Comparison of ENCODE assay signal across 25 cellular contexts in genomic region chr12:126700115-126700514, GRCh38.
DNase-seq lines count a peak whose midpoint lies in the region; ATAC-seq and FAIRE-seq lines count a peak whose summit lies in the region.
"Had no signal": no experiment of that assay in that cellular context is flagged by ENCODE, and none has a peak within 500 bp of the region (broad histone marks: within the 10 kb centered on the region; RNA-seq: fewer than 3 reads in every experiment).

No MANE protein-coding gene starts in this region.

- ATAC-seq in HG03442 (IDR thresholded peaks at IDR 0.05; ENCODE audit: unreplicated experiment), result no peak
- ATAC-seq: A549, GM12878 had no signal

- intact Hi-C loops in posterior cingulate gyrus (cut with DNase I), result no loop called here

- DNase-seq in LHCN-M2 (ENCODE audit: low read depth), result peak; percentile 5
- DNase-seq in inferior parietal cortex (ENCODE audit: extremely low spot score), result peak; percentile 22
- DNase-seq in posterior cingulate gyrus, result peak in 6 of 10 donors; percentile 8 to 87 (median 25)
- DNase-seq in NCI-H774 (lab: John Stamatoyannopoulos, UW), result no peak
- no peak for DNase-seq in frontal cortex (ENCODE audit: low spot score in 2 of 2)
- DNase-seq in HK-2 (ENCODE audit: unreplicated experiment), result no peak
- DNase-seq: 8988T; ACHN; AML-193; BE2C; CD4-positive, alpha-beta T cell; CD8-positive, alpha-beta memory T cell; DMS 273 treated with DMSO at 0.1 percent for 48 hours; DMS79; EL; GDM1; GM23248; H7; HCEC 1CT had no signal

- no peak for FAIRE-seq in frontal cortex (lab: Jason Lieb, UNC)
- FAIRE-seq: A549, D721Med, GM12878, GM19239, H1 had no signal

Comparison
In these comparisons a context has a peak if more than half of its experiments do, and no peak if none do; other contexts are left out.
1. DNase-seq: peak in LHCN-M2 (single experiment), inferior parietal cortex (single experiment) and posterior cingulate gyrus (6 of 10); none in NCI-H774 (single experiment), frontal cortex (0 of 2) and HK-2 (single experiment).